23 cellular contexts compared by ENCODE assay signal in the genomic region with DNA sequence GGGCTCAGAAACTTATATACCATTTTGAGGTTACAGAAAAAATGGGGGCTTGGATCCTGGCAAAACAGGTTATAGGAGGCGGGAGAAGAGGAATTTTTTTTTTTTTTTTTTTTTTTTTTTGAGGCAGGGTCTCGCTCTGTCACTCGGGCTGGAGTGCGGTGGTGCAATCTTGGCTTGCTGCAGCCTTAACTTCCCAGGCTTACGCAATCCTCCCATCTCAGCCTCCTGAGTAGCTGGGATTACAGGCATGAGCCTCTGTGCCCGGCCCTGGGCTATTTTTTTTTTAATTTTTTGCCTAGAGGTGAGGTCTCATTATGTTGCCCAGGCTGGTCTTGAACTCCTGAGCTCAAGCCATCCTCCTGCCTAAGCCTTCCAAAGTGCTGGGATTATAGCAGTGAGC. TPM values are rescaled to one million over a fixed set of nuclear protein-coding genes. Genes with fewer than 3 reads are reported as not detected.
A peak's percentile ranks its signal among the peaks of the same experiment; 100 is the strongest.
DNase-seq lines count a peak whose midpoint lies in the region; ATAC-seq, FAIRE-seq and TF ChIP-seq lines count a peak whose summit lies in the region.
"Had no signal": no experiment of that assay in that cellular context is flagged by ENCODE, and none has a peak within 500 bp of the region (broad histone marks: within the 10 kb centered on the region; RNA-seq: fewer than 3 reads in every experiment).

No MANE protein-coding gene starts in this region.

- H3F3A ChIP-seq in MM.1S (ENCODE audit: insufficient read depth, low read length), result no peaks in the 10 kb centered on the region

- POLR2A ChIA-PET in IMR-90 (lab: Charles Lee; ENCODE audit: unreplicated experiment), result no interaction called here
- POLR2A ChIA-PET in H1 (lab: Charles Lee; ENCODE audit: partially characterized antibody), result no interaction called here

- WGBS in IMR-90 (ENCODE audit: extremely low coverage in 2 of 2, insufficient read length in 1 of 2), 2 experiments, result no CpG with 5 or more reads among the region's 6 CpGs
- 87% methylated on average over 3 of the region's 6 CpGs; no CpG with 5 or more reads in 1 of the 2 experiments for WGBS in H1 (ENCODE audit: extremely low coverage in 1 of 2, insufficient coverage in 1 of 2, insufficient read length in 1 of 2, insufficient replicate concordance in 2 of 2, low coverage in 1 of 2, low lambda C conversion rate in 2 of 2, missing lambda C conversion rate in 1 of 2), 2 experiments

- no peak overlapping the region for H2BK5ac ChIP-seq in IMR-90 (ENCODE audit: low read depth, low read length, poor library complexity, severe bottlenecking)
- no peak overlapping the region for H2BK5ac ChIP-seq in H1 (ENCODE audit: low read depth, low read length)

- H3K9me1 ChIP-seq in IMR-90 (ENCODE audit: insufficient read depth, low read length), result no peaks in the 10 kb centered on the region

- H4K8ac ChIP-seq in IMR-90 (ENCODE audit: low read depth in 2 of 2, low read length in 2 of 2) (no peak overlapping the region), H1 (ENCODE audit: extremely low read depth, insufficient read depth, low read length) (no peak overlapping the region)

- dilution Hi-C loops in IMR-90 (cut with HindIII; ENCODE audit: low sequenced_read_pairs, unreplicated experiment), result no loop called here

- TF ChIP-seq RAD21 in IMR-90 (IDR thresholded peaks at IDR 0.05; ENCODE audit: low read length) (no peak), Ishikawa (IDR thresholded peaks at IDR 0.05; ENCODE audit: low read depth) (no peak), H1 (IDR thresholded peaks at IDR 0.05 in 1 of 2, conservative IDR thresholded peaks at IDR 0.05 in 1 of 2; ENCODE audit: low read depth in 2 of 2, low read length in 2 of 2) (no peak)

- intact Hi-C loops in IMR-90 (cut with micrococcal nuclease), result no loop called here

- H3K4ac ChIP-seq in IMR-90 (ENCODE audit: low read depth, low read length) (no peak overlapping the region), H1 (replicated peaks; ENCODE audit: insufficient read length, low read depth, low read length) (no peak overlapping the region)

- H3K18ac ChIP-seq in IMR-90 (ENCODE audit: low read depth, low read length) (no peak overlapping the region), H1 (ENCODE audit: extremely low read depth, low read length) (no peak overlapping the region)

- H4K5ac ChIP-seq in IMR-90 (ENCODE audit: low read depth, low read length) (no peak overlapping the region), H1 (ENCODE audit: insufficient read length, low read depth, low read length) (no peak overlapping the region)

- TF ChIP-seq EP300 in Ishikawa (IDR thresholded peaks at IDR 0.05; ENCODE audit: borderline replicate concordance) (no peak), H1 (IDR thresholded peaks at IDR 0.05; ENCODE audit: borderline replicate concordance in 1 of 2, low read depth in 2 of 2, low read length in 2 of 2) (no peak)

- H3K4me3 ChIP-seq in IMR-90 (ENCODE audit: insufficient read depth, low read depth, low read length) (no peak overlapping the region), WERI-Rb-1 (ENCODE audit: low read depth, low read length) (no peak overlapping the region), H1 (ENCODE audit: extremely low read depth in 1 of 4, insufficient read depth in 2 of 4, low read depth in 3 of 4, low read length in 4 of 4) (no peak overlapping the region), Peyer's patch (no peak overlapping the region), MM.1S (ENCODE audit: low read length) (no peak overlapping the region)

- TF ChIP-seq POLR2A in IMR-90 (IDR thresholded peaks at IDR 0.05; ENCODE audit: low read depth, low read length), result no peak
- no peak for TF ChIP-seq POLR2A in H1 (IDR thresholded peaks at IDR 0.05; ENCODE audit: control extremely low read depth in 1 of 2, low read depth in 2 of 2, low read length in 2 of 2)
- no peak for TF ChIP-seq POLR2A in Peyer's patch (IDR thresholded peaks at IDR 0.05)

- H4K20me1 ChIP-seq in IMR-90 (ENCODE audit: insufficient read depth, low read length) (no peaks in the 10 kb centered on the region), H1 (replicated peaks in 1 of 2; ENCODE audit: control insufficient read depth in 1 of 2, insufficient read depth in 2 of 2, low read length in 2 of 2) (no peaks in the 10 kb centered on the region), MM.1S (ENCODE audit: insufficient read depth, low read length) (no peaks in the 10 kb centered on the region)

- no peak overlapping the region for H2AK9ac ChIP-seq in IMR-90 (replicated peaks; ENCODE audit: low read depth, low read length, poor library complexity)

- no peak overlapping the region for H3K23ac ChIP-seq in IMR-90 (ENCODE audit: low read depth, low read length)
- no peak overlapping the region for H3K23ac ChIP-seq in H1 (ENCODE audit: insufficient read length)

- FAIRE-seq in H1 (lab: Jason Lieb, UNC), result no peak
- FAIRE-seq: GM12891, GM18507 had no signal

- H2AK5ac ChIP-seq in IMR-90 (ENCODE audit: low read depth, low read length), result no peak overlapping the region
- H2AK5ac ChIP-seq in H1 (ENCODE audit: low read depth, low read length), result no peak overlapping the region

- H3K56ac ChIP-seq in IMR-90 (ENCODE audit: extremely low read depth, insufficient read depth, low read length) (no peak overlapping the region), H1 (replicated peaks; ENCODE audit: insufficient read length, low read depth, low read length) (no peak overlapping the region)

- in situ Hi-C loops in IMR-90 (cut with MboI; ENCODE audit: low sequenced_read_pairs), result no loop called here

- H3K79me2 ChIP-seq in H1 (ENCODE audit: control insufficient read depth in 1 of 2, insufficient read depth in 2 of 2, low read length in 2 of 2), result no peaks in the 10 kb centered on the region
- no peaks in the 10 kb centered on the region for H3K79me2 ChIP-seq in MM.1S (ENCODE audit: low read length)

- CTCF ChIA-PET in IMR-90 (lab: Yijun Ruan, JAX), result no interaction called here
- CTCF ChIA-PET in H1 (lab: Charles Lee; ENCODE audit: partially characterized antibody), result interaction anchor here (1.1 to 1.6 kb wide), 2 partner anchors 9 to 21 kb away, joined by 3 to 4 read pairs; no protein-coding TSS in a partner anchor

- H3K4me2 ChIP-seq in IMR-90 (ENCODE audit: low read depth, low read length) (no peak overlapping the region), H1 (ENCODE audit: insufficient read depth in 1 of 2, low read depth in 2 of 2, low read length in 2 of 2) (no peak overlapping the region), MM.1S (ENCODE audit: low read depth, low read length) (no peak overlapping the region)

- no TSS peak for BruUV-seq in IMR-90 (replicated peaks; lab: Mats Ljungman, UMichigan)

- H3K4me1 ChIP-seq in IMR-90 (ENCODE audit: control insufficient read depth, insufficient read depth, low read length), result no peaks in the 10 kb centered on the region
- peaks cover 0 to 3% (median 0%) of the 10 kb centered on the region in 4 experiments; a peak in 1 of 7 replicates for H3K4me1 ChIP-seq in H1 (replicated peaks in 1 of 4; ENCODE audit: control insufficient read depth in 3 of 4, insufficient read depth in 4 of 4, low read length in 3 of 4)
- no peaks in the 10 kb centered on the region for H3K4me1 ChIP-seq in Peyer's patch
- peaks cover 7% of the 10 kb centered on the region for H3K4me1 ChIP-seq in MM.1S (ENCODE audit: low read length)

- no peak overlapping the region for H3K27ac ChIP-seq in IMR-90 (ENCODE audit: insufficient read depth, low read length)
- H3K27ac ChIP-seq in WERI-Rb-1, result no peak overlapping the region
- H3K27ac ChIP-seq in H1 (ENCODE audit: low read depth, low read length), result no peak overlapping the region
- H3K27ac ChIP-seq in Peyer's patch, result no peak overlapping the region
- H3K27ac ChIP-seq in MM.1S (ENCODE audit: low read length), result no peak overlapping the region

- H3K9ac ChIP-seq in IMR-90 (ENCODE audit: low read depth, low read length), result no peak overlapping the region
- no peak overlapping the region for H3K9ac ChIP-seq in H1 (replicated peaks in 1 of 4; ENCODE audit: extremely low read depth in 1 of 4, low read depth in 3 of 4, low read length in 3 of 4)
- H3K9ac ChIP-seq in MM.1S (ENCODE audit: low read length), result no peak overlapping the region

- H3K9me2 ChIP-seq in MM.1S (replicated peaks; ENCODE audit: insufficient read depth, low read length), result no peaks in the 10 kb centered on the region

- H3K27me3 ChIP-seq in IMR-90 (ENCODE audit: control insufficient read depth, insufficient read depth, low read length), result peaks cover 20% of the 10 kb centered on the region
- H3K27me3 ChIP-seq in WERI-Rb-1 (ENCODE audit: insufficient read depth, low read depth, severe bottlenecking), result no peaks in the 10 kb centered on the region
- H3K27me3 ChIP-seq in H1 (replicated peaks in 1 of 4; ENCODE audit: control insufficient read depth in 3 of 4, extremely low read depth in 1 of 4, insufficient read depth in 3 of 4, low read length in 3 of 4), result no peaks in the 10 kb centered on the region
- H3K27me3 ChIP-seq in Peyer's patch, result no peaks in the 10 kb centered on the region
- H3K27me3 ChIP-seq in MM.1S (replicated peaks; ENCODE audit: insufficient read depth, low read length), result no peaks in the 10 kb centered on the region

- H3K14ac ChIP-seq in IMR-90 (replicated peaks; ENCODE audit: low read depth, low read length) (no peak overlapping the region), H1 (ENCODE audit: insufficient read length) (no peak overlapping the region)

- peaks cover 4% of the 10 kb centered on the region; the same call in 1 of the 2 replicates for H3K9me3 ChIP-seq in IMR-90 (ENCODE audit: control insufficient read depth, insufficient read depth, low read length)
- H3K9me3 ChIP-seq in WERI-Rb-1 (ENCODE audit: severe bottlenecking), result no peaks in the 10 kb centered on the region
- H3K9me3 ChIP-seq in H1 (ENCODE audit: insufficient read depth in 2 of 2, low read depth in 1 of 2, low read length in 1 of 2), result no peaks in the 10 kb centered on the region
- no peaks in the 10 kb centered on the region for H3K9me3 ChIP-seq in Peyer's patch
- H3K9me3 ChIP-seq in MM.1S (replicated peaks; ENCODE audit: insufficient read depth, low read length), result no peaks in the 10 kb centered on the region

- no peak for ATAC-seq in IMR-90 (ENCODE audit: low read depth)

- H2AFZ ChIP-seq in IMR-90 (replicated peaks; ENCODE audit: low read length, poor library complexity) (no peak overlapping the region), H1 (ENCODE audit: low read length) (no peak overlapping the region), MM.1S (ENCODE audit: low read length) (no peak overlapping the region)

- H2BK15ac ChIP-seq in IMR-90 (ENCODE audit: low read depth, low read length) (no peak overlapping the region), H1 (ENCODE audit: low read length) (no peak overlapping the region)

- DNase-seq in IMR-90 (no peak), WERI-Rb-1 (peak; percentile 33), H1 (ENCODE audit: low read depth in 1 of 2, low spot score in 2 of 2) (no peak), Peyer's patch (no peak), MM.1S (no peak)
- DNase-seq: C1 segment of cervical spinal cord; Calu3; CD4-positive, alpha-beta memory T cell; COR-L47; DMS53; DMS79 treated with DMSO at 0.1 percent for 48 hours; GF-D8; GOT3; H7; HCEC 1CT had no signal

- no peak overlapping the region for H2BK12ac ChIP-seq in H1 (ENCODE audit: low read depth, low read length)

- H3K79me1 ChIP-seq in IMR-90 (ENCODE audit: low read depth in 1 of 2, low read length in 2 of 2), result no peaks in the 10 kb centered on the region
- no peaks in the 10 kb centered on the region for H3K79me1 ChIP-seq in H1 (ENCODE audit: low read depth, low read length)

- no peak overlapping the region for H2BK20ac ChIP-seq in IMR-90 (ENCODE audit: low read depth, low read length)
- H2BK20ac ChIP-seq in H1 (ENCODE audit: low read length), result no peak overlapping the region

- H3K36me3 ChIP-seq in IMR-90 (ENCODE audit: control insufficient read depth, insufficient read depth, low read length) (no peaks in the 10 kb centered on the region), WERI-Rb-1 (no peaks in the 10 kb centered on the region), H1 (ENCODE audit: control insufficient read depth in 2 of 4, insufficient read depth in 4 of 4, low read length in 3 of 4) (no peaks in the 10 kb centered on the region), Peyer's patch (no peaks in the 10 kb centered on the region), MM.1S (replicated peaks; ENCODE audit: insufficient read depth, low read length) (no peaks in the 10 kb centered on the region)

- TF ChIP-seq CTCF in IMR-90 (conservative IDR thresholded peaks at IDR 0.05; ENCODE audit: low read depth, low read length) (no peak), WERI-Rb-1 (IDR thresholded peaks at IDR 0.05; ENCODE audit: low read depth, low read length) (no peak), H1 (IDR thresholded peaks at IDR 0.05; ENCODE audit: control extremely low read depth in 1 of 3, insufficient read depth in 1 of 3, low read depth in 1 of 3, low read length in 3 of 3) (no peak), Peyer's patch (IDR thresholded peaks at IDR 0.05) (no peak), MM.1S (IDR thresholded peaks at IDR 0.05; ENCODE audit: low read length) (no peak)

- H3K23me2 ChIP-seq in H1 (ENCODE audit: low read depth, low read length), result no peaks in the 10 kb centered on the region

- no peak overlapping the region for H4K91ac ChIP-seq in IMR-90 (ENCODE audit: insufficient read depth, low read depth, low read length)
- H4K91ac ChIP-seq in H1 (replicated peaks; ENCODE audit: insufficient read length, low read length), result no peak overlapping the region

- no peak overlapping the region for H2BK120ac ChIP-seq in IMR-90 (ENCODE audit: low read depth, low read length)
- no peak overlapping the region for H2BK120ac ChIP-seq in H1 (replicated peaks; ENCODE audit: low read depth, low read length)

RNA-seq across cellular contexts. Expression of a gene that starts 24.7 kb away (rescaled TPM):
- total RNA-seq in IMR-90 (2012; rRNA removed) (not detected in 2 replicates), Peyer's patch (10 to 100 TPM; 22.3 to 64.2 (median 35.5) TPM)
- polyA plus RNA-seq in IMR-90 (2012; rRNA removed) (0.06 TPM in 1 of 2 replicates, not detected in the other), H1 (2011; rRNA removed) (0.20 and 0.27 TPM in 2 replicates)
- not detected in 2 replicates for polyA plus RNA-seq in IMR-90 (2012; cell fraction: cytosol; rRNA removed)
- polyA plus RNA-seq in IMR-90 (2012; cell fraction: nucleus; rRNA removed; ENCODE audit: low replicate concordance), result 0.50 and 0.58 TPM in 2 replicates
- 0.07 TPM in 1 of 2 replicates, not detected in the other for total RNA-seq in H1 (2021; fragmentation: NEBNext Ultra II Directional; extraction: Animal tissue kit (Norgen Biotek cat#: 25700))
- 0.19 TPM for polyA plus RNA-seq in H1 (2011; cell fraction: cytosol; rRNA removed)
- 0.96 TPM for polyA plus RNA-seq in H1 (2011; cell fraction: nucleus; rRNA removed)
- polyA plus RNA-seq in H1 (2012, experiment 1 of 2), result 0.15 to 0.48 TPM (median 0.28 TPM) in 3 of 4 replicates, not detected in the other
- not detected for polyA plus RNA-seq in H1 (2012, experiment 2 of 2)
- 0.08 TPM for polyA plus RNA-seq in H1 (2013, experiment 1 of 2)
- polyA plus RNA-seq in H1 (2013, experiment 2 of 2), result 0.04 TPM
- polyA minus RNA-seq in H1 (2011; rRNA and poly(A)+ RNA removed), result 0.51 and 0.66 TPM in 2 replicates
- not detected for polyA minus RNA-seq in H1 (2011; cell fraction: cytosol; rRNA and poly(A)+ RNA removed)
- 1.9 TPM for polyA minus RNA-seq in H1 (2011; cell fraction: nucleus; rRNA and poly(A)+ RNA removed)
- total RNA-seq: A172, A673, Daoy, G401 had no signal
- polyA plus RNA-seq: CD4-positive, alpha-beta memory T cell had no signal

RNA-seq across cellular contexts. Expression of a gene that starts 43.0 kb away (rescaled TPM):
- total RNA-seq in IMR-90 (2012; rRNA removed) (not detected in 2 replicates), Peyer's patch (1,000 to 10,000 TPM in 1 of 4 donors, 100 to 1,000 TPM in 1, 10 to 100 TPM in 2; 15.7 to 1,128 (median 174) TPM)
- polyA plus RNA-seq in IMR-90 (2012; rRNA removed) (not detected in 2 replicates), H1 (2011; rRNA removed) (0.08 TPM in 1 of 2 replicates, not detected in the other)
- not detected in 2 replicates for polyA plus RNA-seq in IMR-90 (2012; cell fraction: cytosol; rRNA removed)
- polyA plus RNA-seq in IMR-90 (2012; cell fraction: nucleus; rRNA removed; ENCODE audit: low replicate concordance), result not detected in 2 replicates
- total RNA-seq in H1 (2021; fragmentation: NEBNext Ultra II Directional; extraction: Animal tissue kit (Norgen Biotek cat#: 25700)), result not detected in 2 replicates
- polyA plus RNA-seq in H1 (2011; cell fraction: cytosol; rRNA removed), result 0.08 TPM
- polyA plus RNA-seq in H1 (2011; cell fraction: nucleus; rRNA removed), result 0.07 TPM
- polyA plus RNA-seq in H1 (2012, experiment 1 of 2), result not detected in 4 replicates
- not detected for polyA plus RNA-seq in H1 (2012, experiment 2 of 2)
- 0.08 TPM for polyA plus RNA-seq in H1 (2013, experiment 1 of 2)
- polyA plus RNA-seq in H1 (2013, experiment 2 of 2), result 0.06 TPM
- polyA minus RNA-seq in H1 (2011; rRNA and poly(A)+ RNA removed), result not detected in 2 replicates
- not detected for polyA minus RNA-seq in H1 (2011; cell fraction: cytosol; rRNA and poly(A)+ RNA removed)
- not detected for polyA minus RNA-seq in H1 (2011; cell fraction: nucleus; rRNA and poly(A)+ RNA removed)
- total RNA-seq: A172; A673; Calu3; CD4-positive, alpha-beta memory T cell; Daoy; H7 had no signal
- polyA plus RNA-seq: BJ; CD4-positive, alpha-beta memory T cell had no signal

RNA-seq across cellular contexts. Expression of a gene that starts 49.3 kb away (rescaled TPM):
- total RNA-seq in IMR-90 (2012; rRNA removed), result 27.1 and 35.3 TPM in 2 replicates
- 18.0 and 21.6 TPM in 2 replicates for polyA plus RNA-seq in IMR-90 (2012; rRNA removed)
- 5.4 and 11.6 TPM in 2 replicates for polyA plus RNA-seq in IMR-90 (2012; cell fraction: cytosol; rRNA removed)
- polyA plus RNA-seq in IMR-90 (2012; cell fraction: nucleus; rRNA removed; ENCODE audit: low replicate concordance), result 16.5 and 28.1 TPM in 2 replicates
- total RNA-seq in H1 (2021; fragmentation: NEBNext Ultra II Directional; extraction: Animal tissue kit (Norgen Biotek cat#: 25700)), result 24.2 and 25.1 TPM in 2 replicates
- polyA plus RNA-seq in H1 (2011; rRNA removed), result 17.6 and 21.0 TPM in 2 replicates
- 21.1 TPM for polyA plus RNA-seq in H1 (2011; cell fraction: cytosol; rRNA removed)
- 16.0 TPM for polyA plus RNA-seq in H1 (2011; cell fraction: nucleus; rRNA removed)
- polyA plus RNA-seq in H1 (2012, experiment 1 of 2), result 20.7 to 30.0 TPM (median 22.8 TPM) in 4 replicates
- polyA plus RNA-seq in H1 (2012, experiment 2 of 2), result 12.1 TPM
- polyA plus RNA-seq in H1 (2013, experiment 1 of 2), result 18.9 TPM
- polyA plus RNA-seq in H1 (2013, experiment 2 of 2), result 17.9 TPM
- polyA minus RNA-seq in H1 (2011; rRNA and poly(A)+ RNA removed), result 23.2 and 27.6 TPM in 2 replicates
- 10.3 TPM for polyA minus RNA-seq in H1 (2011; cell fraction: cytosol; rRNA and poly(A)+ RNA removed)
- 18.1 TPM for polyA minus RNA-seq in H1 (2011; cell fraction: nucleus; rRNA and poly(A)+ RNA removed)
- total RNA-seq in Peyer's patch, result 10 to 100 TPM; 15.7 to 39.6 (median 30.3) TPM

Comparison
In these comparisons a context has a peak if more than half of its experiments do, and no peak if none do; other contexts are left out.
1. RNA of a gene that starts 24.7 kb away (total RNA-seq): 22.3 to 64.2 TPM in Peyer's patch; 0.07 TPM in H1 and not detected in IMR-90; every median in the first group is over 10 times any median in the second.
2. RNA of a gene that starts 43.0 kb away (total RNA-seq): 15.7 to 1,128 TPM in Peyer's patch; not detected in IMR-90 and not detected in H1; every median in the first group is over 10 times any median in the second.